3 cellular contexts compared by ENCODE assay signal in the genomic region with DNA sequence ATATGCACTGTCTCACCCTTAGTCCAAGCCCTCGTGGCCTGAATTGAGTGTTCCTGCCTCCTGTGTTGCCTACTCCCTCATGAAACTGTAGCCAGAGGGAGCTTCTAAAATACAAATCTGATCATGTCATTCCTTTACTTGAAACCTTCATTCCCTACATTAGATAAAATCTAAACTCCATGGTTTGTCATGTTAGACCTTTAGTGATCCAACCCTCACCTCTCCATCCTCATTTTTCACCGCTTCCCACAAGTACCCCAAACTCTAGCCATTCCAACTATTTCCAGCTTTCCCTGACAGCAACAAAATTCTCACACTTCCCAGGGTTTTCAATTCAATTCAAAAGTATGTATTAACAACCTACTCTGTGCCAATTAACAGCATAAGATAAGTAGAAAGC.
TF ChIP-seq lines count a peak whose summit lies in the region.

No MANE protein-coding gene starts in this region.

TF ChIP-seq in IMR-90, 13 proteins besides CTCF, POLR2A, EP300 and RAD21:
- no peak for TF ChIP-seq MXI1 (IDR thresholded peaks at IDR 0.05; ENCODE audit: borderline replicate concordance, low read depth, low read length)
- no peak for TF ChIP-seq MAFK (IDR thresholded peaks at IDR 0.05; ENCODE audit: low read depth, low read length)
- no peak for TF ChIP-seq BHLHE40 (IDR thresholded peaks at IDR 0.05; ENCODE audit: low read depth, low read length)
- TF ChIP-seq SMC3 (IDR thresholded peaks at IDR 0.05; ENCODE audit: low read depth, low read length) = no peak
- no peak for TF ChIP-seq FOS (IDR thresholded peaks at IDR 0.05; ENCODE audit: low read depth, low read length)
- TF ChIP-seq, protein P1, sequence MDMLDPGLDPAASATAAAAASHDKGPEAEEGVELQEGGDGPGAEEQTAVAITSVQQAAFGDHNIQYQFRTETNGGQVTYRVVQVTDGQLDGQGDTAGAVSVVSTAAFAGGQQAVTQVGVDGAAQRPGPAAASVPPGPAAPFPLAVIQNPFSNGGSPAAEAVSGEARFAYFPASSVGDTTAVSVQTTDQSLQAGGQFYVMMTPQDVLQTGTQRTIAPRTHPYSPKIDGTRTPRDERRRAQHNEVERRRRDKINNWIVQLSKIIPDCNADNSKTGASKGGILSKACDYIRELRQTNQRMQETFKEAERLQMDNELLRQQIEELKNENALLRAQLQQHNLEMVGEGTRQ (IDR thresholded peaks at IDR 0.05; ENCODE audit: low read depth, low read length) = no peak
- no peak for TF ChIP-seq NFE2L2 (IDR thresholded peaks at IDR 0.05; ENCODE audit: low read depth, low read length)
- TF ChIP-seq CHD1 (IDR thresholded peaks at IDR 0.05; ENCODE audit: low read depth, low read length) = no peak
- no peak for TF ChIP-seq RFX5 (IDR thresholded peaks at IDR 0.05; ENCODE audit: low read depth, low read length)
- no peak for TF ChIP-seq RCOR1 (IDR thresholded peaks at IDR 0.05; ENCODE audit: insufficient replicate concordance, low read length)
- no peak for TF ChIP-seq MAZ (IDR thresholded peaks at IDR 0.05; ENCODE audit: borderline replicate concordance, low read depth, low read length)
- TF ChIP-seq, protein P2, sequence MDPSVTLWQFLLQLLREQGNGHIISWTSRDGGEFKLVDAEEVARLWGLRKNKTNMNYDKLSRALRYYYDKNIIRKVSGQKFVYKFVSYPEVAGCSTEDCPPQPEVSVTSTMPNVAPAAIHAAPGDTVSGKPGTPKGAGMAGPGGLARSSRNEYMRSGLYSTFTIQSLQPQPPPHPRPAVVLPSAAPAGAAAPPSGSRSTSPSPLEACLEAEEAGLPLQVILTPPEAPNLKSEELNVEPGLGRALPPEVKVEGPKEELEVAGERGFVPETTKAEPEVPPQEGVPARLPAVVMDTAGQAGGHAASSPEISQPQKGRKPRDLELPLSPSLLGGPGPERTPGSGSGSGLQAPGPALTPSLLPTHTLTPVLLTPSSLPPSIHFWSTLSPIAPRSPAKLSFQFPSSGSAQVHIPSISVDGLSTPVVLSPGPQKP (IDR thresholded peaks at IDR 0.05; ENCODE audit: borderline replicate concordance, low read depth, low read length) = no peak
- no peak for TF ChIP-seq CEBPB (IDR thresholded peaks at IDR 0.05; ENCODE audit: low read depth, low read length)

TF ChIP-seq in K562, 482 proteins besides CTCF, POLR2A, EP300 and RAD21:
- TF ChIP-seq RBM25 (IDR thresholded peaks at IDR 0.05; ENCODE audit: low read depth, low read length, severe bottlenecking) (peak; percentile 2), BCOR (IDR thresholded peaks at IDR 0.05) (peak; percentile 36; the same call in 1 of the 2 replicates), L3MBTL2 (IDR thresholded peaks at IDR 0.05) (no peak), RBM22 (IDR thresholded peaks at IDR 0.05; ENCODE audit: low read depth, low read length, poor library complexity, severe bottlenecking) (no peak), PTBP1 (IDR thresholded peaks at IDR 0.05; ENCODE audit: low read depth, low read length) (no peak), MIER1 (IDR thresholded peaks at IDR 0.05; ENCODE audit: low read depth) (no peak), ZNF717 (CRISPR knock-in tag; IDR thresholded peaks at IDR 0.05) (no peak), ZNF583 (CRISPR knock-in tag; IDR thresholded peaks at IDR 0.05) (no peak), KAT7 (CRISPR knock-in tag; IDR thresholded peaks at IDR 0.05; ENCODE audit: borderline replicate concordance) (no peak)
- TF ChIP-seq, protein P3, sequence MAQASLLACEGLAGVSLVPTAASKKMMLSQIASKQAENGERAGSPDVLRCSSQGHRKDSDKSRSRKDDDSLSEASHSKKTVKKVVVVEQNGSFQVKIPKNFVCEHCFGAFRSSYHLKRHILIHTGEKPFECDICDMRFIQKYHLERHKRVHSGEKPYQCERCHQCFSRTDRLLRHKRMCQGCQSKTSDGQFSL (CRISPR knock-in tag; IDR thresholded peaks at IDR 0.05) = no peak
- TF ChIP-seq, protein P3 (tag; IDR thresholded peaks at IDR 0.05) = no peak
- TF ChIP-seq, protein P4, sequence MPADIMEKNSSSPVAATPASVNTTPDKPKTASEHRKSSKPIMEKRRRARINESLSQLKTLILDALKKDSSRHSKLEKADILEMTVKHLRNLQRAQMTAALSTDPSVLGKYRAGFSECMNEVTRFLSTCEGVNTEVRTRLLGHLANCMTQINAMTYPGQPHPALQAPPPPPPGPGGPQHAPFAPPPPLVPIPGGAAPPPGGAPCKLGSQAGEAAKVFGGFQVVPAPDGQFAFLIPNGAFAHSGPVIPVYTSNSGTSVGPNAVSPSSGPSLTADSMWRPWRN (IDR thresholded peaks at IDR 0.05; ENCODE audit: low read depth) = no peak
- TF ChIP-seq, protein P5, sequence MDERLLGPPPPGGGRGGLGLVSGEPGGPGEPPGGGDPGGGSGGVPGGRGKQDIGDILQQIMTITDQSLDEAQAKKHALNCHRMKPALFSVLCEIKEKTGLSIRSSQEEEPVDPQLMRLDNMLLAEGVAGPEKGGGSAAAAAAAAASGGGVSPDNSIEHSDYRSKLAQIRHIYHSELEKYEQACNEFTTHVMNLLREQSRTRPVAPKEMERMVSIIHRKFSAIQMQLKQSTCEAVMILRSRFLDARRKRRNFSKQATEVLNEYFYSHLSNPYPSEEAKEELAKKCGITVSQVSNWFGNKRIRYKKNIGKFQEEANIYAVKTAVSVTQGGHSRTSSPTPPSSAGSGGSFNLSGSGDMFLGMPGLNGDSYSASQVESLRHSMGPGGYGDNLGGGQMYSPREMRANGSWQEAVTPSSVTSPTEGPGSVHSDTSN (CRISPR knock-in tag; IDR thresholded peaks at IDR 0.05; ENCODE audit: low read depth) = no peak
- TF ChIP-seq, protein P5 (tag; conservative IDR thresholded peaks at IDR 0.05; ENCODE audit: low read depth) = no peak
- TF ChIP-seq, protein P6, sequence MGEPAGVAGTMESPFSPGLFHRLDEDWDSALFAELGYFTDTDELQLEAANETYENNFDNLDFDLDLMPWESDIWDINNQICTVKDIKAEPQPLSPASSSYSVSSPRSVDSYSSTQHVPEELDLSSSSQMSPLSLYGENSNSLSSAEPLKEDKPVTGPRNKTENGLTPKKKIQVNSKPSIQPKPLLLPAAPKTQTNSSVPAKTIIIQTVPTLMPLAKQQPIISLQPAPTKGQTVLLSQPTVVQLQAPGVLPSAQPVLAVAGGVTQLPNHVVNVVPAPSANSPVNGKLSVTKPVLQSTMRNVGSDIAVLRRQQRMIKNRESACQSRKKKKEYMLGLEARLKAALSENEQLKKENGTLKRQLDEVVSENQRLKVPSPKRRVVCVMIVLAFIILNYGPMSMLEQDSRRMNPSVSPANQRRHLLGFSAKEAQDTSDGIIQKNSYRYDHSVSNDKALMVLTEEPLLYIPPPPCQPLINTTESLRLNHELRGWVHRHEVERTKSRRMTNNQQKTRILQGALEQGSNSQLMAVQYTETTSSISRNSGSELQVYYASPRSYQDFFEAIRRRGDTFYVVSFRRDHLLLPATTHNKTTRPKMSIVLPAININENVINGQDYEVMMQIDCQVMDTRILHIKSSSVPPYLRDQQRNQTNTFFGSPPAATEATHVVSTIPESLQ (CRISPR knock-in tag; IDR thresholded peaks at IDR 0.05) = no peak
TF ChIP-seq in K562: peak in this region for 2.

TF ChIP-seq in H1, 55 proteins besides CTCF, POLR2A, EP300 and RAD21 (continues in another document):
- TF ChIP-seq POU5F1 (IDR thresholded peaks at IDR 0.05; ENCODE audit: low read depth, low read length) (no peak), RNF2 (IDR thresholded peaks at IDR 0.05; ENCODE audit: borderline replicate concordance, low read depth, low read length, missing control alignments, poor library complexity, severe bottlenecking) (no peak), SIRT6 (IDR thresholded peaks at IDR 0.05; ENCODE audit: low read length) (no peak), NANOG (IDR thresholded peaks at IDR 0.05; ENCODE audit: insufficient read depth, low read depth, low read length, poor library complexity, severe bottlenecking) (no peak), GABPA (IDR thresholded peaks at IDR 0.05; ENCODE audit: borderline replicate concordance, insufficient read depth, low read length) (no peak), CHD1 (IDR thresholded peaks at IDR 0.05; ENCODE audit: low read depth, low read length) (no peak), CTBP2 (IDR thresholded peaks at IDR 0.05; ENCODE audit: borderline replicate concordance, insufficient read depth, insufficient read length, low read length) (no peak), JUND (IDR thresholded peaks at IDR 0.05; ENCODE audit: low read length) (no peak), SP4 (IDR thresholded peaks at IDR 0.05; ENCODE audit: low read length) (no peak), CBX8 (IDR thresholded peaks at IDR 0.05; ENCODE audit: borderline replicate concordance, low read depth, low read length) (no peak), KDM4A (IDR thresholded peaks at IDR 0.05; ENCODE audit: low read depth, low read length, severe bottlenecking) (no peak), MAFK (IDR thresholded peaks at IDR 0.05; ENCODE audit: low read depth, low read length) (no peak), TBP (IDR thresholded peaks at IDR 0.05; ENCODE audit: low read depth, low read length) (no peak)
- TF ChIP-seq, protein P7, sequence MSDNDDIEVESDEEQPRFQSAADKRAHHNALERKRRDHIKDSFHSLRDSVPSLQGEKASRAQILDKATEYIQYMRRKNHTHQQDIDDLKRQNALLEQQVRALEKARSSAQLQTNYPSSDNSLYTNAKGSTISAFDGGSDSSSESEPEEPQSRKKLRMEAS (IDR thresholded peaks at IDR 0.05) = no peak
- TF ChIP-seq, protein P8, sequence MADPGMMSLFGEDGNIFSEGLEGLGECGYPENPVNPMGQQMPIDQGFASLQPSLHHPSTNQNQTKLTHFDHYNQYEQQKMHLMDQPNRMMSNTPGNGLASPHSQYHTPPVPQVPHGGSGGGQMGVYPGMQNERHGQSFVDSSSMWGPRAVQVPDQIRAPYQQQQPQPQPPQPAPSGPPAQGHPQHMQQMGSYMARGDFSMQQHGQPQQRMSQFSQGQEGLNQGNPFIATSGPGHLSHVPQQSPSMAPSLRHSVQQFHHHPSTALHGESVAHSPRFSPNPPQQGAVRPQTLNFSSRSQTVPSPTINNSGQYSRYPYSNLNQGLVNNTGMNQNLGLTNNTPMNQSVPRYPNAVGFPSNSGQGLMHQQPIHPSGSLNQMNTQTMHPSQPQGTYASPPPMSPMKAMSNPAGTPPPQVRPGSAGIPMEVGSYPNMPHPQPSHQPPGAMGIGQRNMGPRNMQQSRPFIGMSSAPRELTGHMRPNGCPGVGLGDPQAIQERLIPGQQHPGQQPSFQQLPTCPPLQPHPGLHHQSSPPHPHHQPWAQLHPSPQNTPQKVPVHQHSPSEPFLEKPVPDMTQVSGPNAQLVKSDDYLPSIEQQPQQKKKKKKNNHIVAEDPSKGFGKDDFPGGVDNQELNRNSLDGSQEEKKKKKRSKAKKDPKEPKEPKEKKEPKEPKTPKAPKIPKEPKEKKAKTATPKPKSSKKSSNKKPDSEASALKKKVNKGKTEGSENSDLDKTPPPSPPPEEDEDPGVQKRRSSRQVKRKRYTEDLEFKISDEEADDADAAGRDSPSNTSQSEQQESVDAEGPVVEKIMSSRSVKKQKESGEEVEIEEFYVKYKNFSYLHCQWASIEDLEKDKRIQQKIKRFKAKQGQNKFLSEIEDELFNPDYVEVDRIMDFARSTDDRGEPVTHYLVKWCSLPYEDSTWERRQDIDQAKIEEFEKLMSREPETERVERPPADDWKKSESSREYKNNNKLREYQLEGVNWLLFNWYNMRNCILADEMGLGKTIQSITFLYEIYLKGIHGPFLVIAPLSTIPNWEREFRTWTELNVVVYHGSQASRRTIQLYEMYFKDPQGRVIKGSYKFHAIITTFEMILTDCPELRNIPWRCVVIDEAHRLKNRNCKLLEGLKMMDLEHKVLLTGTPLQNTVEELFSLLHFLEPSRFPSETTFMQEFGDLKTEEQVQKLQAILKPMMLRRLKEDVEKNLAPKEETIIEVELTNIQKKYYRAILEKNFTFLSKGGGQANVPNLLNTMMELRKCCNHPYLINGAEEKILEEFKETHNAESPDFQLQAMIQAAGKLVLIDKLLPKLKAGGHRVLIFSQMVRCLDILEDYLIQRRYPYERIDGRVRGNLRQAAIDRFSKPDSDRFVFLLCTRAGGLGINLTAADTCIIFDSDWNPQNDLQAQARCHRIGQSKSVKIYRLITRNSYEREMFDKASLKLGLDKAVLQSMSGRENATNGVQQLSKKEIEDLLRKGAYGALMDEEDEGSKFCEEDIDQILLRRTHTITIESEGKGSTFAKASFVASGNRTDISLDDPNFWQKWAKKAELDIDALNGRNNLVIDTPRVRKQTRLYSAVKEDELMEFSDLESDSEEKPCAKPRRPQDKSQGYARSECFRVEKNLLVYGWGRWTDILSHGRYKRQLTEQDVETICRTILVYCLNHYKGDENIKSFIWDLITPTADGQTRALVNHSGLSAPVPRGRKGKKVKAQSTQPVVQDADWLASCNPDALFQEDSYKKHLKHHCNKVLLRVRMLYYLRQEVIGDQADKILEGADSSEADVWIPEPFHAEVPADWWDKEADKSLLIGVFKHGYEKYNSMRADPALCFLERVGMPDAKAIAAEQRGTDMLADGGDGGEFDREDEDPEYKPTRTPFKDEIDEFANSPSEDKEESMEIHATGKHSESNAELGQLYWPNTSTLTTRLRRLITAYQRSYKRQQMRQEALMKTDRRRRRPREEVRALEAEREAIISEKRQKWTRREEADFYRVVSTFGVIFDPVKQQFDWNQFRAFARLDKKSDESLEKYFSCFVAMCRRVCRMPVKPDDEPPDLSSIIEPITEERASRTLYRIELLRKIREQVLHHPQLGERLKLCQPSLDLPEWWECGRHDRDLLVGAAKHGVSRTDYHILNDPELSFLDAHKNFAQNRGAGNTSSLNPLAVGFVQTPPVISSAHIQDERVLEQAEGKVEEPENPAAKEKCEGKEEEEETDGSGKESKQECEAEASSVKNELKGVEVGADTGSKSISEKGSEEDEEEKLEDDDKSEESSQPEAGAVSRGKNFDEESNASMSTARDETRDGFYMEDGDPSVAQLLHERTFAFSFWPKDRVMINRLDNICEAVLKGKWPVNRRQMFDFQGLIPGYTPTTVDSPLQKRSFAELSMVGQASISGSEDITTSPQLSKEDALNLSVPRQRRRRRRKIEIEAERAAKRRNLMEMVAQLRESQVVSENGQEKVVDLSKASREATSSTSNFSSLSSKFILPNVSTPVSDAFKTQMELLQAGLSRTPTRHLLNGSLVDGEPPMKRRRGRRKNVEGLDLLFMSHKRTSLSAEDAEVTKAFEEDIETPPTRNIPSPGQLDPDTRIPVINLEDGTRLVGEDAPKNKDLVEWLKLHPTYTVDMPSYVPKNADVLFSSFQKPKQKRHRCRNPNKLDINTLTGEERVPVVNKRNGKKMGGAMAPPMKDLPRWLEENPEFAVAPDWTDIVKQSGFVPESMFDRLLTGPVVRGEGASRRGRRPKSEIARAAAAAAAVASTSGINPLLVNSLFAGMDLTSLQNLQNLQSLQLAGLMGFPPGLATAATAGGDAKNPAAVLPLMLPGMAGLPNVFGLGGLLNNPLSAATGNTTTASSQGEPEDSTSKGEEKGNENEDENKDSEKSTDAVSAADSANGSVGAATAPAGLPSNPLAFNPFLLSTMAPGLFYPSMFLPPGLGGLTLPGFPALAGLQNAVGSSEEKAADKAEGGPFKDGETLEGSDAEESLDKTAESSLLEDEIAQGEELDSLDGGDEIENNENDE (IDR thresholded peaks at IDR 0.05; ENCODE audit: insufficient replicate concordance, low read length) = no peak
- TF ChIP-seq, protein P9, sequence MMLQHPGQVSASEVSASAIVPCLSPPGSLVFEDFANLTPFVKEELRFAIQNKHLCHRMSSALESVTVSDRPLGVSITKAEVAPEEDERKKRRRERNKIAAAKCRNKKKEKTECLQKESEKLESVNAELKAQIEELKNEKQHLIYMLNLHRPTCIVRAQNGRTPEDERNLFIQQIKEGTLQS (IDR thresholded peaks at IDR 0.05; ENCODE audit: insufficient read depth, low read depth, low read length) = no peak
